In genomic region chrY:12465706-12466105, GRCh38 we compare ENCODE assay signal across 26 cellular contexts.
"Had no signal": no experiment of that assay in that cellular context is flagged by ENCODE, and none has a peak within 500 bp of the region (broad histone marks: within the 10 kb centered on the region; RNA-seq: fewer than 3 reads in every experiment).

No MANE protein-coding gene starts in this region.

- H3K27ac ChIP-seq: stomach, suprapubic skin, thoracic aorta, thyroid gland, tibial artery, tibial nerve, transverse colon, upper lobe of left lung, upper lobe of right lung, uterus, vagina had no signal

- H3K36me3 ChIP-seq: stomach, suprapubic skin, thoracic aorta, thyroid gland, tibial artery, tibial nerve, transverse colon, upper lobe of left lung, upper lobe of right lung, uterus, vagina had no signal

- H3K9me3 ChIP-seq: stomach, suprapubic skin, thoracic aorta, thyroid gland, tibial artery, tibial nerve, transverse colon, upper lobe of left lung, upper lobe of right lung, uterus, vagina had no signal

- ATAC-seq: stimulated activated effector memory CD8-positive, alpha-beta T cell treated with anti-CD3 and anti-CD28 coated beads, Interleukin-12 subunit alpha, Interleukin-12 subunit beta, amount 100 ng/mL, for 72 hours; stimulated activated memory B cell treated with anti-CD40 and anti-IgM and Interleukin-4, amounts not matched to agents 10 μg/mL and 1 μg/mL and 100 μg/mL, for 72 hours; stimulated activated naive B cell treated with anti-CD40 and anti-IgM and Interleukin-4, amounts not matched to agents 10 μg/mL and 1 μg/mL and 100 μg/mL, for 72 hours; stimulated activated naive CD8-positive, alpha-beta T cell treated with anti-CD3 and anti-CD28 coated beads, Interleukin-15, amount 100 ng/mL, for 72 hours; stimulated activated naive CD8-positive, alpha-beta T cell treated with anti-CD3 and anti-CD28 coated beads, Interleukin-15, Interleukin-2, amounts not matched to agents 100 U/mL and 50 U/mL, for 24 hours; upper lobe of right lung had no signal

- FAIRE-seq: urothelium cell line had no signal

- H3K4me1 ChIP-seq: stomach, suprapubic skin, thyroid gland, tibial artery, tibial nerve, transverse colon, upper lobe of left lung, upper lobe of right lung, uterus, vagina had no signal

- H3K4me3 ChIP-seq: stomach, suprapubic skin, thoracic aorta, thyroid gland, tibial artery, tibial nerve, transverse colon, upper lobe of left lung, upper lobe of right lung, uterus, vagina had no signal

- DNase-seq: stimulated activated CD4-positive, alpha-beta T cell treated with anti-CD3 and anti-CD28 coated beads, Interleukin-2, amount 100 ng/mL, for 48 hours; stimulated activated CD4-positive, alpha-beta T cell treated with anti-CD3 and anti-CD28 coated beads, Interleukin-4, amount 100 ng/mL, for 1 hour; stimulated activated CD4-positive, alpha-beta T cell treated with anti-CD3 and anti-CD28 coated beads, Interleukin-4, amount 100 ng/mL, for 24 hours; stimulated activated CD4-positive, alpha-beta T cell treated with anti-CD3 and anti-CD28 coated beads, Interleukin-4, amount 100 ng/mL, for 4 hours; stimulated activated CD8-positive, alpha-beta memory T cell treated with anti-CD3 and anti-CD28 coated beads, Interleukin-4, amount 100 ng/mL, for 48 hours; stimulated activated naive B cell treated with anti-CD40 and anti-IgM and Interleukin-4, amounts not matched to agents 10 μg/mL and 1 μg/mL and 100 μg/mL, for 72 hours; stimulated activated naive CD4-positive, alpha-beta T cell; stimulated activated naive CD4-positive, alpha-beta T cell treated with Interleukin-2 at 50 U/mL for 16 hours; stimulated activated naive CD8-positive, alpha-beta T cell treated with anti-CD3 and anti-CD28 coated beads, Interleukin-15, amount 100 ng/mL, for 72 hours; stimulated activated naive CD8-positive, alpha-beta T cell treated with anti-CD3 and anti-CD28 coated beads, Interleukin-15, Interleukin-2, amounts not matched to agents 100 U/mL and 50 U/mL, for 24 hours; stomach; substantia nigra; thyroid gland; tibial artery; transverse colon; trophoblast cell; upper lobe of left lung; upper lobe of right lung; uterus had no signal

- H3K27me3 ChIP-seq: stomach, suprapubic skin, thyroid gland, tibial artery, tibial nerve, transverse colon, upper lobe of left lung, upper lobe of right lung, uterus, vagina had no signal
